Comparison of ENCODE assay signal across 23 cellular contexts in the genomic region with DNA sequence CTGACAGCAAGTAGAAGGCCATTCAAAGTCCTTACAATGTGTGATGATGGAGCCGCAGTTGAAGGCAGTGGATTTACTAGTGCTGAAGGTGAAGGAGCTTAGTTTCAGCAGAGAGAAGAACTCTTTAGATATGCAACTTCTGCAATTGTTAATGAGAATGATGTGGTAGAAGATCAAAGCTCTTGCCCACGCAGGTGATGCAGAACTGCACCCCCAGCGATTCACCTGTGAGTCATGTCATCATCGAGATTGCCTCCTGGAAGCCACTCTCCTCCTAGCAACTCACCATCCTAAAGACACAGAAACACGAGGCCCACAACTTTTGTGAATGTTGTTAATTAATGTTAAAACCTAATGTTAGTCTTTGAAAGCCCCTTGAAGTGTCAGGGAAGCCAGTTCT.
DNase-seq lines count a peak whose midpoint lies in the region; TF ChIP-seq lines count a peak whose summit lies in the region.
"Had no signal": no experiment of that assay in that cellular context is flagged by ENCODE, and none has a peak within 500 bp of the region (broad histone marks: within the 10 kb centered on the region; RNA-seq: fewer than 3 reads in every experiment).

No MANE protein-coding gene starts in this region.

- H3K4me2 ChIP-seq in neural cell (ENCODE audit: low read length), result no peak overlapping the region
- H3K4me2 ChIP-seq: A549; BLaER1 treated with 17β-estradiol and CSF1 and Interleukin-3, amounts not matched to agents 10 nM and 100 nM had no signal

- H3K27ac ChIP-seq in neural cell (ENCODE audit: low read length), result peak overlapping the region; percentile 12
- H3K27ac ChIP-seq: A549; BLaER1 treated with 17β-estradiol and CSF1 and Interleukin-3, amounts not matched to agents 10 nM and 100 nM; GM23248 had no signal

- no peaks in the 10 kb centered on the region for H3K36me3 Mint-ChIP-seq in brain
- H3K36me3 Mint-ChIP-seq: CD14-positive monocyte; CD8-positive, alpha-beta memory T cell had no signal

- H3K4me1 Mint-ChIP-seq in brain, result peaks cover 44% of the 10 kb centered on the region
- H3K4me1 Mint-ChIP-seq: CD14-positive monocyte; CD8-positive, alpha-beta memory T cell had no signal

- H3K27me3 ChIP-seq in neural cell (ENCODE audit: insufficient read depth, low read depth, low read length), result no peaks in the 10 kb centered on the region
- H3K27me3 ChIP-seq: BE2C; BLaER1 treated with 17β-estradiol and CSF1 and Interleukin-3, amounts not matched to agents 10 nM and 100 nM had no signal

- H3K9me3 Mint-ChIP-seq in brain, result peaks cover 0 to 2% (median 0%) of the 10 kb centered on the region in 5 experiments
- H3K9me3 Mint-ChIP-seq: CD14-positive monocyte; CD4-positive, alpha-beta T cell; H9 had no signal

- TF ChIP-seq EP300 in neural cell (conservative IDR thresholded peaks at IDR 0.05; ENCODE audit: poor library complexity, severe bottlenecking), result no peak

- no peaks in the 10 kb centered on the region for H4K20me1 ChIP-seq in neural cell (ENCODE audit: insufficient read depth)
- H4K20me1 ChIP-seq: BLaER1 treated with 17β-estradiol and CSF1 and Interleukin-3, amounts not matched to agents 10 nM and 100 nM had no signal

- H3K9me2 ChIP-seq in neural cell (ENCODE audit: insufficient read depth, low read length), result no peaks in the 10 kb centered on the region

- TF ChIP-seq CTCF in brain (conservative IDR thresholded peaks at IDR 0.05) (no peak), neural cell (IDR thresholded peaks at IDR 0.05; ENCODE audit: poor library complexity, severe bottlenecking) (no peak)

- H3K36me3 ChIP-seq in neural cell (ENCODE audit: insufficient read depth, low read length), result no peaks in the 10 kb centered on the region
- H3K36me3 ChIP-seq: BE2C; BLaER1 treated with 17β-estradiol and CSF1 and Interleukin-3, amounts not matched to agents 10 nM and 100 nM had no signal

- no peak overlapping the region for H3K4me3 ChIP-seq in neural cell (ENCODE audit: low read length)
- H3K4me3 ChIP-seq: A549; BLaER1 treated with 17β-estradiol and CSF1 and Interleukin-3, amounts not matched to agents 10 nM and 100 nM; GM12878; GM23248 had no signal

- H3K79me2 ChIP-seq in neural cell (replicated peaks; ENCODE audit: insufficient read depth, low read length), result no peaks in the 10 kb centered on the region

- no peaks in the 10 kb centered on the region for H3K9me3 ChIP-seq in neural cell (ENCODE audit: low read length)
- H3K9me3 ChIP-seq: A549; BE2C; BLaER1 treated with 17β-estradiol and CSF1 and Interleukin-3, amounts not matched to agents 10 nM and 100 nM had no signal

- peak overlapping the region in 2 of 5 experiments; percentile 7 to 56 for H3K4me3 Mint-ChIP-seq in brain
- H3K4me3 Mint-ChIP-seq: CD14-positive monocyte; CD4-positive, alpha-beta T cell; CD8-positive, alpha-beta memory T cell; H9 had no signal

- no peak for TF ChIP-seq RAD21 in neural cell (conservative IDR thresholded peaks at IDR 0.05)

- H3K27me3 Mint-ChIP-seq in brain, result peaks cover 6% of the 10 kb centered on the region
- H3K27me3 Mint-ChIP-seq: CD4-positive, alpha-beta T cell; CD8-positive, alpha-beta memory T cell had no signal

- H3K27ac Mint-ChIP-seq in brain, result peak overlapping the region in 4 of 5 experiments; percentile 60 to 88 (median 72)
- H3K27ac Mint-ChIP-seq: CD14-positive monocyte; CD4-positive, alpha-beta T cell; CD8-positive, alpha-beta memory T cell; H9 had no signal

- no peaks in the 10 kb centered on the region for H3F3A ChIP-seq in neural cell (ENCODE audit: insufficient read depth, low read length, poor library complexity, severe bottlenecking)

- no peak overlapping the region for H3K9ac ChIP-seq in neural cell (ENCODE audit: low read length)
- H3K9ac ChIP-seq: BLaER1 treated with 17β-estradiol and CSF1 and Interleukin-3, amounts not matched to agents 10 nM and 100 nM; GM23248 had no signal

- H2AFZ ChIP-seq in neural cell (ENCODE audit: low read depth, low read length), result no peak overlapping the region
- H2AFZ ChIP-seq: GM23248 had no signal

- peak; percentile 9 for DNase-seq in activated CD4-positive, alpha-beta T cell treated with anti-CD3 and anti-CD28 coated beads for 48 hours
- no peak for DNase-seq in activated CD4-positive, alpha-beta T cell treated with anti-CD3 and anti-CD28 coated beads for 4 hours
- DNase-seq in NCI-H1930 (lab: John Stamatoyannopoulos, UW) (no peak), NCI-H2029 (lab: John Stamatoyannopoulos, UW) (no peak)
- no peak for DNase-seq in stimulated activated CD4-positive, alpha-beta T cell treated with anti-CD3 and anti-CD28 coated beads, Interleukin-4, amount 100 ng/mL, for 24 hours
- DNase-seq: 8988T; ACHN; AML-193; BE2C; CD4-positive, alpha-beta T cell; CD8-positive, alpha-beta memory T cell; DMS 273 treated with DMSO at 0.1 percent for 48 hours; DMS79; EL; GDM1; GM23248; H9 had no signal

TF ChIP-seq in neural cell, 6 proteins besides CTCF, POLR2A, EP300 and RAD21:
- TF ChIP-seq MXI1 (conservative IDR thresholded peaks at IDR 0.05; ENCODE audit: poor library complexity, severe bottlenecking) (no peak), TAF1 (IDR thresholded peaks at IDR 0.05; ENCODE audit: low read depth) (no peak)
- TF ChIP-seq, protein P1, sequence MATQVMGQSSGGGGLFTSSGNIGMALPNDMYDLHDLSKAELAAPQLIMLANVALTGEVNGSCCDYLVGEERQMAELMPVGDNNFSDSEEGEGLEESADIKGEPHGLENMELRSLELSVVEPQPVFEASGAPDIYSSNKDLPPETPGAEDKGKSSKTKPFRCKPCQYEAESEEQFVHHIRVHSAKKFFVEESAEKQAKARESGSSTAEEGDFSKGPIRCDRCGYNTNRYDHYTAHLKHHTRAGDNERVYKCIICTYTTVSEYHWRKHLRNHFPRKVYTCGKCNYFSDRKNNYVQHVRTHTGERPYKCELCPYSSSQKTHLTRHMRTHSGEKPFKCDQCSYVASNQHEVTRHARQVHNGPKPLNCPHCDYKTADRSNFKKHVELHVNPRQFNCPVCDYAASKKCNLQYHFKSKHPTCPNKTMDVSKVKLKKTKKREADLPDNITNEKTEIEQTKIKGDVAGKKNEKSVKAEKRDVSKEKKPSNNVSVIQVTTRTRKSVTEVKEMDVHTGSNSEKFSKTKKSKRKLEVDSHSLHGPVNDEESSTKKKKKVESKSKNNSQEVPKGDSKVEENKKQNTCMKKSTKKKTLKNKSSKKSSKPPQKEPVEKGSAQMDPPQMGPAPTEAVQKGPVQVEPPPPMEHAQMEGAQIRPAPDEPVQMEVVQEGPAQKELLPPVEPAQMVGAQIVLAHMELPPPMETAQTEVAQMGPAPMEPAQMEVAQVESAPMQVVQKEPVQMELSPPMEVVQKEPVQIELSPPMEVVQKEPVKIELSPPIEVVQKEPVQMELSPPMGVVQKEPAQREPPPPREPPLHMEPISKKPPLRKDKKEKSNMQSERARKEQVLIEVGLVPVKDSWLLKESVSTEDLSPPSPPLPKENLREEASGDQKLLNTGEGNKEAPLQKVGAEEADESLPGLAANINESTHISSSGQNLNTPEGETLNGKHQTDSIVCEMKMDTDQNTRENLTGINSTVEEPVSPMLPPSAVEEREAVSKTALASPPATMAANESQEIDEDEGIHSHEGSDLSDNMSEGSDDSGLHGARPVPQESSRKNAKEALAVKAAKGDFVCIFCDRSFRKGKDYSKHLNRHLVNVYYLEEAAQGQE (IDR thresholded peaks at IDR 0.05; ENCODE audit: borderline replicate concordance), result no peak
